Comparison of ENCODE assay signal across 9 cellular contexts in genomic region chr1:67148516-67149178, GRCh38. TPM values are rescaled to one million over a fixed set of nuclear protein-coding genes. Genes with fewer than 3 reads are reported as not detected.
DNase-seq lines count a peak whose midpoint lies in the region; ATAC-seq, FAIRE-seq and TF ChIP-seq lines count a peak whose summit lies in the region.
"Had no signal": no experiment of that assay in that cellular context is flagged by ENCODE, and none has a peak within 500 bp of the region (broad histone marks: within the 10 kb centered on the region; RNA-seq: fewer than 3 reads in every experiment).

No MANE protein-coding gene starts in this region.

- no peak for TF ChIP-seq POLR2A in A549 (IDR thresholded peaks at IDR 0.05; ENCODE audit: low read length)

- WGBS in A549 (ENCODE audit: missing lambda C conversion rate), result 36% methylated on average over 6 of the region's 6 CpGs
- 86 to 90% methylated on average over 1 to 5 of the region's 6 CpGs for WGBS in endodermal cell (ENCODE audit: insufficient coverage in 1 of 2, insufficient read length in 1 of 2), 2 experiments

- H3K4me1 ChIP-seq in A549 (0 out of 3 replicates have a peak, but pooled peaks cover 3% of the 10 kb centered on the region), endodermal cell (ENCODE audit: control insufficient read depth, insufficient read depth, low read length) (no peaks in the 10 kb centered on the region)

- peak overlapping the region; percentile 33 for H3K27ac Mint-ChIP-seq in endodermal cell

- POLR2A ChIA-PET in A549 (lab: Yijun Ruan, JAX), result interaction anchor here (1.0 kb wide), 2 partner anchors 153 to 224 kb away, joined by 3 read pairs; partner anchors contain the start of genes DNAI4 and MIER1

- no peaks in the 10 kb centered on the region for H3K36me3 Mint-ChIP-seq in endodermal cell (ENCODE audit: low read depth)

- H3K27me3 ChIP-seq in endodermal cell (ENCODE audit: control insufficient read depth, insufficient read depth, low read length, poor library complexity, severe bottlenecking), result peaks cover 4% of the 10 kb centered on the region

- no peaks in the 10 kb centered on the region for H3K36me3 ChIP-seq in endodermal cell (ENCODE audit: control insufficient read depth, insufficient read depth, low read length)

- ATAC-seq in A549, result peak; percentile 39 to 59; a peak in 3 of 6 replicates
- peak; percentile 37 for ATAC-seq in GM19455 (IDR thresholded peaks at IDR 0.05; ENCODE audit: unreplicated experiment)
- peak; percentile 8 for ATAC-seq in HG03469 (IDR thresholded peaks at IDR 0.05; ENCODE audit: unreplicated experiment)
- no peak for ATAC-seq in HG02588 (IDR thresholded peaks at IDR 0.05; ENCODE audit: unreplicated experiment)

- H3K4me3 ChIP-seq in A549, result no peak overlapping the region
- H3K4me3 ChIP-seq in endodermal cell (ENCODE audit: low read length), result no peak overlapping the region

- H3K4me3 Mint-ChIP-seq in endodermal cell, result no peak overlapping the region

- DNase-seq in A549 (ENCODE audit: low read depth in 1 of 2, low spot score in 1 of 2) (no peak), endodermal cell (no peak), NCI-H2107 treated with DMSO at 0.1 percent for 48 hours (lab: John Stamatoyannopoulos, UW; ENCODE audit: unreplicated experiment) (no peak)
- DNase-seq in stimulated activated CD4-positive, alpha-beta T cell treated with anti-CD3 and anti-CD28 coated beads, Interleukin-15, amount 100 ng/mL, for 24 hours, result no peak
- DNase-seq in stimulated activated CD4-positive, alpha-beta T cell treated with anti-CD3 and anti-CD28 coated beads, Interleukin-1b, Interleukin-23, amount 100 ng/mL, for 48 hours, result no peak

- TF ChIP-seq EP300 in A549 (IDR thresholded peaks at IDR 0.05), result no peak

- H3K9ac ChIP-seq in endodermal cell (ENCODE audit: extremely low read depth, low read length, poor library complexity, severe bottlenecking), result no peak overlapping the region

- peak overlapping the region; percentile 59 for H3K4me2 ChIP-seq in A549

- no peak overlapping the region for H3K27ac ChIP-seq in A549
- no peak overlapping the region for H3K27ac ChIP-seq in endodermal cell (ENCODE audit: low read depth, low read length)

- CTCF ChIA-PET in A549 (lab: Yijun Ruan, JAX), result interaction anchor here (0.6 to 7.7 kb wide), 38 partner anchors 8 to 386 kb away, joined by 3 to 123 read pairs (median 5); partner anchors contain the start of genes C1orf141, IL23R and SLC35D1

- peaks cover 33% of the 10 kb centered on the region for H3K27me3 Mint-ChIP-seq in endodermal cell (ENCODE audit: insufficient read depth)

- TF ChIP-seq RAD21 in A549 (conservative IDR thresholded peaks at IDR 0.05 in 1 of 2, IDR thresholded peaks at IDR 0.05 in 1 of 2), result no peak

- no peaks in the 10 kb centered on the region for H3K9me3 Mint-ChIP-seq in endodermal cell

- H3K9me3 ChIP-seq in A549 (no peaks in the 10 kb centered on the region), endodermal cell (ENCODE audit: control insufficient read depth, low read length) (no peaks in the 10 kb centered on the region)

- TF ChIP-seq CTCF in A549 (IDR thresholded peaks at IDR 0.05), result no peak
- TF ChIP-seq CTCF in endodermal cell (conservative IDR thresholded peaks at IDR 0.05), result no peak

- no peak for FAIRE-seq in A549 (lab: Jason Lieb, UNC)

- peaks cover 2% of the 10 kb centered on the region for H3K4me1 Mint-ChIP-seq in endodermal cell

TF ChIP-seq in A549, 52 proteins besides CTCF, POLR2A, EP300 and RAD21:
- TF ChIP-seq RNF2 (IDR thresholded peaks at IDR 0.05; ENCODE audit: borderline replicate concordance, low read depth), result no peak
- TF ChIP-seq EHF (CRISPR knock-in tag; IDR thresholded peaks at IDR 0.05), result no peak
- TF ChIP-seq PBX3 (IDR thresholded peaks at IDR 0.05), result no peak
- no peak for TF ChIP-seq CHD2 (IDR thresholded peaks at IDR 0.05; ENCODE audit: low read length, partially characterized antibody)
- TF ChIP-seq MAFK (IDR thresholded peaks at IDR 0.05; ENCODE audit: partially characterized antibody), result no peak
- peak; percentile 22; the same call in 1 of the 2 replicates for TF ChIP-seq USF2 (IDR thresholded peaks at IDR 0.05)
- TF ChIP-seq, protein P1, sequence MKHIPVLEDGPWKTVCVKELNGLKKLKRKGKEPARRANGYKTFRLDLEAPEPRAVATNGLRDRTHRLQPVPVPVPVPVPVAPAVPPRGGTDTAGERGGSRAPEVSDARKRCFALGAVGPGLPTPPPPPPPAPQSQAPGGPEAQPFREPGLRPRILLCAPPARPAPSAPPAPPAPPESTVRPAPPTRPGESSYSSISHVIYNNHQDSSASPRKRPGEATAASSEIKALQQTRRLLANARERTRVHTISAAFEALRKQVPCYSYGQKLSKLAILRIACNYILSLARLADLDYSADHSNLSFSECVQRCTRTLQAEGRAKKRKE (CRISPR knock-in tag; IDR thresholded peaks at IDR 0.05; ENCODE audit: low read depth), result no peak
TF ChIP-seq in A549: peak in this region for 1.

RNA-seq across cellular contexts. Expression of gene C1orf141, which starts 13.9 kb away (rescaled TPM):
- polyA plus RNA-seq in A549 (2011; rRNA removed) (not detected in 2 replicates), A549 (2017; fragmentation: RNase III; extraction: RNeasy Plus Mini Kit Qiagen cat#74134 plus additional on column Dnase treatment) (not detected in 3 replicates)
- not detected in 2 replicates for polyA plus RNA-seq in A549 (2012; cell fraction: cytosol; rRNA removed)
- not detected in 2 replicates for polyA plus RNA-seq in A549 (2012; cell fraction: nucleus; rRNA removed)
- polyA minus RNA-seq in A549 (2011; rRNA and poly(A)+ RNA removed), result not detected in 2 replicates
- total RNA-seq in endodermal cell, result not detected
- polyA plus RNA-seq in endodermal cell (2013, experiment 1 of 2), result not detected
- not detected for polyA plus RNA-seq in endodermal cell (2013, experiment 2 of 2)
- polyA plus RNA-seq: neural cell had no signal

RNA-seq across cellular contexts. Expression of gene IL23R, which starts 17.6 kb away (rescaled TPM):
- polyA plus RNA-seq in A549 (2011; rRNA removed), result not detected in 2 replicates
- polyA plus RNA-seq in A549 (2012; cell fraction: cytosol; rRNA removed), result not detected in 2 replicates
- not detected in 2 replicates for polyA plus RNA-seq in A549 (2012; cell fraction: nucleus; rRNA removed)
- not detected in 3 replicates for polyA plus RNA-seq in A549 (2017; fragmentation: RNase III; extraction: RNeasy Plus Mini Kit Qiagen cat#74134 plus additional on column Dnase treatment)
- not detected in 2 replicates for polyA minus RNA-seq in A549 (2011; rRNA and poly(A)+ RNA removed)
- not detected for total RNA-seq in endodermal cell
- not detected for polyA plus RNA-seq in endodermal cell (2013, experiment 1 of 2)
- not detected for polyA plus RNA-seq in endodermal cell (2013, experiment 2 of 2)
- polyA plus RNA-seq: neural cell had no signal
